In the genomic region with DNA sequence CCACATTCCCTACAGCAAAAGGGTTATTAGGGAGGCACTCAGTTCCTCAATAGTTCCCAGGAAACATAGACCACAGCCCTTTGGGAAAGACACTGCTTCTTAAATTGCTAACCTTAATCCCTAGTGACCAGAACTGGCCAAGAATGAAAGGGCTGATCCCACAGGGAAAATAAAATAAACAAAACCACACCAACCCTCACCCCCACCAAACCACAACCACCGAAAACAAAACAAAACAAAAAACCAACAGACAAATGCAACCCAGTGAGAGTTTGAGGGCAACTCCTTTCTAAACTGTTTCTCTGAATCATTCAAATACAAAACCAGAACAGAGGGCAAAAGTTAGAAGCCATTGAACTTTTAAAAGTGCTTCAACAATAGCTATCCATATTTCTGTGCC, we compare ENCODE assay signal across 1 cellular context.
TF ChIP-seq lines count a peak whose summit lies in the region.

No MANE protein-coding gene starts in this region.

TF ChIP-seq in IMR-90, 13 proteins besides CTCF, POLR2A, EP300 and RAD21:
- TF ChIP-seq NFE2L2 (IDR thresholded peaks at IDR 0.05; ENCODE audit: low read depth, low read length) = no peak
- TF ChIP-seq, protein P1, sequence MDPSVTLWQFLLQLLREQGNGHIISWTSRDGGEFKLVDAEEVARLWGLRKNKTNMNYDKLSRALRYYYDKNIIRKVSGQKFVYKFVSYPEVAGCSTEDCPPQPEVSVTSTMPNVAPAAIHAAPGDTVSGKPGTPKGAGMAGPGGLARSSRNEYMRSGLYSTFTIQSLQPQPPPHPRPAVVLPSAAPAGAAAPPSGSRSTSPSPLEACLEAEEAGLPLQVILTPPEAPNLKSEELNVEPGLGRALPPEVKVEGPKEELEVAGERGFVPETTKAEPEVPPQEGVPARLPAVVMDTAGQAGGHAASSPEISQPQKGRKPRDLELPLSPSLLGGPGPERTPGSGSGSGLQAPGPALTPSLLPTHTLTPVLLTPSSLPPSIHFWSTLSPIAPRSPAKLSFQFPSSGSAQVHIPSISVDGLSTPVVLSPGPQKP (IDR thresholded peaks at IDR 0.05; ENCODE audit: borderline replicate concordance, low read depth, low read length) = no peak
- peak; percentile 43; the same call in 1 of the 2 replicates for TF ChIP-seq BHLHE40 (IDR thresholded peaks at IDR 0.05; ENCODE audit: low read depth, low read length)
- TF ChIP-seq MAZ (IDR thresholded peaks at IDR 0.05; ENCODE audit: borderline replicate concordance, low read depth, low read length) = no peak
